18 cellular contexts compared by ENCODE assay signal in the genomic region with DNA sequence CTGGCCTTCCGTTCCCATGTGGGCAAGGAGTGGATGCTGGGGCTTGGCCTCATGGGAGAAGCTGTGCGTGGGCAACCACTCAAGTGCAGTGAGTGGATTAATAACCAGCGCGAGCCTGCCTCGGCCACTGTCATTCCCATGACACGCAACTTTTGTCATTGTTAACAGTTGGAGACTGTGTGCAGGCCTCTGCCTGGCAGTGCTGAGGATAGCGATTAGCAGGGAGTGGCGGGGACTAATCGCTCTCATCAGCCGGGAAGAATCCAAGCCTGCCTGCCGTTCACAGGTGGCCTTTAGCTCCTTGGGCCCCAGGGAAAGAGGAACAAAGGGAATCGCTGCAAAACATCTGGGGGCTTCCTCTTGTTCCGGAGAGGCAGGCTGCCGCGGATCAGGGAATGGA. TPM values are rescaled to one million over a fixed set of nuclear protein-coding genes. Genes with fewer than 3 reads are reported as not detected.
DNase-seq lines count a peak whose midpoint lies in the region; ATAC-seq and TF ChIP-seq lines count a peak whose summit lies in the region.
"Had no signal": no experiment of that assay in that cellular context is flagged by ENCODE, and none has a peak within 500 bp of the region (broad histone marks: within the 10 kb centered on the region; RNA-seq: fewer than 3 reads in every experiment).

No MANE protein-coding gene starts in this region.

- H3K4me1 ChIP-seq in left ventricle myocardium inferior (peaks cover 86% of the 10 kb centered on the region), stomach (peaks cover 6 to 30% (median 19%) of the 10 kb centered on the region in 4 donors), lower lobe of right lung (no peaks in the 10 kb centered on the region)
- H3K4me1 ChIP-seq: HAP-1 had no signal

- H3K4me1 Mint-ChIP-seq in osteocyte (ENCODE audit: unreplicated experiment), result peaks cover 64% of the 10 kb centered on the region

- no peak overlapping the region for H3K4me3 Mint-ChIP-seq in osteocyte (ENCODE audit: unreplicated experiment)

- 86 to 93% (median 91%) methylated on average over 15 of the region's 15 CpGs for WGBS in stomach, 5 donors

- TF ChIP-seq POLR2A in stomach (IDR thresholded peaks at IDR 0.05), result no peak

- H3K27me3 Mint-ChIP-seq in osteocyte (ENCODE audit: unreplicated experiment), result no peaks in the 10 kb centered on the region

- TF ChIP-seq CTCF in left ventricle myocardium inferior (IDR thresholded peaks at IDR 0.05; ENCODE audit: borderline replicate concordance) (no peak), osteocyte (IDR thresholded peaks at IDR 0.05) (no peak), stomach (IDR thresholded peaks at IDR 0.05) (no peak), lower lobe of right lung (IDR thresholded peaks at IDR 0.05) (no peak)

- intact Hi-C loops in left ventricle myocardium inferior (cut with micrococcal nuclease) (no loop called here), stomach (cut with DNase I; ENCODE audit: low total_unique reads) (no loop called here), lower lobe of right lung (cut with DNase I) (no loop called here)

- H3K27me3 ChIP-seq in left ventricle myocardium inferior (ENCODE audit: low read depth), result no peaks in the 10 kb centered on the region
- no peaks in the 10 kb centered on the region for H3K27me3 ChIP-seq in stomach
- H3K27me3 ChIP-seq in lower lobe of right lung (ENCODE audit: low read depth), result no peaks in the 10 kb centered on the region
- H3K27me3 ChIP-seq: ascending aorta had no signal

- peak overlapping the region; percentile 47 for H3K27ac Mint-ChIP-seq in osteocyte (ENCODE audit: unreplicated experiment)

- no peak overlapping the region for H3K4me3 ChIP-seq in left ventricle myocardium inferior
- H3K4me3 ChIP-seq in stomach, result no peak overlapping the region
- no peak overlapping the region for H3K4me3 ChIP-seq in lower lobe of right lung
- H3K4me3 ChIP-seq: ascending aorta, HAP-1, mucosa of descending colon, skin epidermis had no signal

- H3K36me3 ChIP-seq in left ventricle myocardium inferior (no peaks in the 10 kb centered on the region), stomach (peaks cover 0 to 10% (median 0%) of the 10 kb centered on the region in 4 donors), lower lobe of right lung (peaks cover 3% of the 10 kb centered on the region)
- H3K36me3 ChIP-seq: HAP-1 had no signal

- ATAC-seq in left lobe of liver (no peak), GM21390 (IDR thresholded peaks at IDR 0.05; ENCODE audit: unreplicated experiment) (no peak), lower lobe of right lung (no peak)
- ATAC-seq: mucosa of descending colon had no signal

- no peaks in the 10 kb centered on the region for H3K9me3 Mint-ChIP-seq in osteocyte (ENCODE audit: unreplicated experiment)

- H3K36me3 Mint-ChIP-seq in osteocyte (ENCODE audit: unreplicated experiment), result peaks cover 20% of the 10 kb centered on the region

- peak; percentile 82 for DNase-seq in ELF-1 (ENCODE audit: low read depth, low spot score)
- DNase-seq in SK-N-DZ (ENCODE audit: low spot score), result peak; percentile 15
- DNase-seq in left ventricle myocardium inferior, result no peak
- DNase-seq in osteocyte (ENCODE audit: extremely low spot score, unreplicated experiment), result no peak
- DNase-seq in left lobe of liver (ENCODE audit: low spot score), result no peak
- DNase-seq in stomach, result no peak
- DNase-seq in lower lobe of right lung, result no peak
- DNase-seq: activated naive CD4-positive, alpha-beta T cell treated with Interleukin-2 at 50 U/mL for 16 hours; activated T-cell treated with anti-CD3 and anti-CD28 coated beads for 4 hours; EL; left cardiac atrium; mucosa of descending colon; NK-92 treated with Interleukin-12 subunit alpha and Interleukin-12 subunit beta, amount 100 ng/mL, for 24 hours; stimulated activated CD4-positive, alpha-beta T cell treated with anti-CD3 and anti-CD28 coated beads, Interleukin-4, amount 100 ng/mL, for 24 hours had no signal

- H3K9me3 ChIP-seq in left ventricle myocardium inferior (replicated peaks), result no peaks in the 10 kb centered on the region
- H3K9me3 ChIP-seq in stomach, result no peaks in the 10 kb centered on the region
- no peaks in the 10 kb centered on the region for H3K9me3 ChIP-seq in lower lobe of right lung
- H3K9me3 ChIP-seq: ascending aorta, HAP-1, mucosa of descending colon had no signal

- no peak for TF ChIP-seq EP300 in stomach (IDR thresholded peaks at IDR 0.05)

- H3K27ac ChIP-seq in left ventricle myocardium inferior (replicated peaks), result peak overlapping the region; percentile 82
- peak overlapping the region in 1 of 5 donors; percentile 1 for H3K27ac ChIP-seq in stomach
- no peak overlapping the region for H3K27ac ChIP-seq in lower lobe of right lung
- H3K27ac ChIP-seq: ascending aorta, skin epidermis had no signal

RNA-seq across cellular contexts. Expression of gene CTIF, which starts 53.7 kb away (rescaled TPM):
- polyA plus RNA-seq in SK-N-DZ (2014; cell fraction: cytosol; rRNA removed), result 17.9 and 18.4 TPM in 2 replicates
- 83.4 and 96.8 TPM in 2 replicates for polyA plus RNA-seq in SK-N-DZ (2014; cell fraction: nucleus; rRNA removed)
- 60.0 TPM for total RNA-seq in left ventricle myocardium inferior
- total RNA-seq in osteocyte, result 169 and 172 TPM in 2 replicates
- total RNA-seq in left lobe of liver, result 74.4 TPM
- total RNA-seq in stomach, result 100 to 1,000 TPM in 1 of 5 donors, 10 to 100 TPM in 4; 16.3 to 105 (median 28.4) TPM
- 10 to 100 TPM; 23.0 to 50.9 (median 32.2) TPM for polyA plus RNA-seq in stomach
- 54.8 TPM for total RNA-seq in lower lobe of right lung

Comparison
In these comparisons a context has a peak if more than half of its experiments do, and no peak if none do; other contexts are left out.
1. DNase-seq: peak in ELF-1 (single experiment) and SK-N-DZ (single experiment); none in left ventricle myocardium inferior (single experiment), osteocyte (single experiment), left lobe of liver (single experiment), stomach (single experiment) and lower lobe of right lung (single experiment).